20 cellular contexts compared by ENCODE assay signal in genomic region chr12:47987411-47988072, GRCh38. TPM values are rescaled to one million over a fixed set of nuclear protein-coding genes. Genes with fewer than 3 reads are reported as not detected.
DNase-seq lines count a peak whose midpoint lies in the region; ATAC-seq and TF ChIP-seq lines count a peak whose summit lies in the region.
"Had no signal": no experiment of that assay in that cellular context is flagged by ENCODE, and none has a peak within 500 bp of the region (broad histone marks: within the 10 kb centered on the region; RNA-seq: fewer than 3 reads in every experiment).

No MANE protein-coding gene starts in this region.

- DNase-seq in NCI-H2171 treated with DMSO at 0.1 percent for 48 hours (lab: John Stamatoyannopoulos, UW) (peak; percentile 53), NCI-H2171 (lab: John Stamatoyannopoulos, UW) (no peak), NAMALWA (ENCODE audit: low spot score) (peak; percentile 28), left ventricle myocardium superior (no peak), retina (peak; percentile 58), NOMO-1 treated with DMSO at 0.1 percent for 48 hours (lab: John Stamatoyannopoulos, UW; ENCODE audit: unreplicated experiment) (no peak), ascending aorta (ENCODE audit: low spot score in 2 of 2) (no peak)
- DNase-seq: activated CD4-positive, alpha-beta T cell treated with anti-CD3 and anti-CD28 coated beads, Interleukin-2, amount 50 U/mL, for 4 hours; activated naive CD8-positive, alpha-beta T cell treated with anti-CD3 and anti-CD28 coated beads, Interleukin-2, amount 10 ng/mL, durations not matched to agents 7 days and 5 days; activated T-cell treated with anti-CD3 and anti-CD28 coated beads, Interleukin-2, amount 50 U/mL, for 1 hour; central memory CD4-positive, alpha-beta T cell; effector CD8-positive, alpha-beta T cell; NCI-H510A treated with DMSO at 0.1 percent for 48 hours; uterus had no signal

- H3K9me3 ChIP-seq in ascending aorta = no peaks in the 10 kb centered on the region
- H3K9me3 ChIP-seq: HAP-1, prostate gland, uterus had no signal

- H3K4me1 ChIP-seq in ascending aorta = no peaks in the 10 kb centered on the region
- H3K4me1 ChIP-seq: prostate gland, uterus had no signal

- H3K36me3 ChIP-seq in ascending aorta = no peaks in the 10 kb centered on the region
- H3K36me3 ChIP-seq: prostate gland, uterus had no signal

- intact Hi-C loops in left ventricle myocardium superior (cut with micrococcal nuclease) = no loop called here
- intact Hi-C loops in ascending aorta (cut with DNase I) = no loop called here

- H3K4me3 ChIP-seq in ascending aorta = no peak overlapping the region
- H3K4me3 ChIP-seq: HAP-1, prostate gland, SK-N-MC, uterus had no signal

- peak; percentile 37 for ATAC-seq in left ventricle myocardium superior
- no peak for ATAC-seq in GM21717 (IDR thresholded peaks at IDR 0.05; ENCODE audit: unreplicated experiment)
- ATAC-seq: left lobe of liver had no signal

- no peaks in the 10 kb centered on the region for H3K27me3 ChIP-seq in ascending aorta
- H3K27me3 ChIP-seq: uterus had no signal

- H3K27ac ChIP-seq in ascending aorta = no peak overlapping the region
- H3K27ac ChIP-seq: prostate gland, SK-N-MC, uterus had no signal

- no peak for TF ChIP-seq CTCF in ascending aorta (IDR thresholded peaks at IDR 0.05)

RNA-seq across cellular contexts. Expression of gene COL2A1, which starts 16.7 kb away (rescaled TPM):
- total RNA-seq in left ventricle myocardium superior = 0.25 TPM
- not detected for total RNA-seq in ascending aorta
- total RNA-seq: A172; activated naive CD8-positive, alpha-beta T cell treated with anti-CD3 and anti-CD28 coated beads, Interleukin-2, amount 10 ng/mL, durations not matched to agents 7 days and 5 days had no signal

RNA-seq across cellular contexts. Expression of gene TMEM106C, which starts 24.1 kb away (rescaled TPM):
- total RNA-seq in left ventricle myocardium superior (46.8 TPM), ascending aorta (120 TPM)

Comparison
In these comparisons a context has a peak if more than half of its experiments do, and no peak if none do; other contexts are left out.
1. DNase-seq: peak in NCI-H2171 treated with DMSO at 0.1 percent for 48 hours (single experiment), NAMALWA (single experiment) and retina (single experiment); none in NCI-H2171 (single experiment), left ventricle myocardium superior (single experiment), NOMO-1 treated with DMSO at 0.1 percent for 48 hours (single experiment) and ascending aorta (0 of 2).